In the genomic region with DNA sequence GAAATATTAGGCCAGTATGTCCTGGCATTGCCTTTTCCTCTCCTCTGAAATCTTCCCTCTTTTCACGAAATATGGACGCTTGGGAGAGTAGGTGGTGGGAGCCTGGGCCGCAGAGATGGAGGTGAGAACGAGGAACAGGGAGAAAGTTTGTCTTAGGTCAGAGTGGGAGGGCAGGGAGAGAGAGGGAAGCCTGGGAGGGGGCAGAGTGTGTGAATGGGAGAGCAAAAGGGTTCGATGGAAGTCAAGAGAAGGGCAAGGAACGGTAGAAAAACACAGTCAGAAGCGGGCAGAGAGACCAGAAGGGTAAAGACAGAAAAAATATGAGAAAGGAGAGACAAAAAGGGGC, we compare ENCODE assay signal across 13 cellular contexts. TPM values are rescaled to one million over a fixed set of nuclear protein-coding genes. Genes with fewer than 3 reads are reported as not detected.
DNase-seq lines count a peak whose midpoint lies in the region; ATAC-seq and TF ChIP-seq lines count a peak whose summit lies in the region.
"Had no signal": no experiment of that assay in that cellular context is flagged by ENCODE, and none has a peak within 500 bp of the region (broad histone marks: within the 10 kb centered on the region; RNA-seq: fewer than 3 reads in every experiment).

No MANE protein-coding gene starts in this region.

- TF ChIP-seq CTCF in ascending aorta (IDR thresholded peaks at IDR 0.05) (no peak), BE2C (IDR thresholded peaks at IDR 0.05; ENCODE audit: low read depth, low read length) (no peak)

- H3K27me3 ChIP-seq in ascending aorta (no peaks in the 10 kb centered on the region), BE2C (peaks cover 9% of the 10 kb centered on the region), Karpas-422 (ENCODE audit: low read length) (no peaks in the 10 kb centered on the region)

- peaks cover 3 to 27% of the 10 kb centered on the region in 2 donors for H3K4me1 ChIP-seq in ascending aorta
- no peaks in the 10 kb centered on the region; the same call in 1 of the 2 replicates for H3K4me1 ChIP-seq in BE2C
- no peaks in the 10 kb centered on the region for H3K4me1 ChIP-seq in Karpas-422 (ENCODE audit: low read length)

- intact Hi-C loops in ascending aorta (cut with DNase I): loop anchor here (2.0 to 5.0 kb wide), 5 partner anchors 23 to 559 kb away; a partner anchor contains a TSS

- no peaks in the 10 kb centered on the region for H3K9me3 ChIP-seq in ascending aorta
- H3K9me3 ChIP-seq in BE2C: no peaks in the 10 kb centered on the region
- H3K9me3 ChIP-seq in Karpas-422 (ENCODE audit: low read length): no peaks in the 10 kb centered on the region
- H3K9me3 ChIP-seq: mucosa of descending colon had no signal

- no peaks in the 10 kb centered on the region for H3K9me3 Mint-ChIP-seq in T-helper 2 cell treated with Interferon-gamma antibody and Interleukin-4, amounts not matched to agents 5 μg/mL and 100 μg/mL, for 36 hours
- no peaks in the 10 kb centered on the region for H3K9me3 Mint-ChIP-seq in stimulated activated effector memory CD8-positive, alpha-beta T cell treated with anti-CD3 and anti-CD28 coated beads, Interleukin-12 subunit alpha, Interleukin-12 subunit beta, amount 100 ng/mL, for 72 hours

- DNase-seq in T-helper 2 cell treated with Interferon-gamma antibody and Interleukin-4, amounts not matched to agents 5 μg/mL and 100 μg/mL, for 36 hours (ENCODE audit: low spot score): no peak
- DNase-seq in T-helper 2 cell (no peak), ascending aorta (ENCODE audit: low spot score in 2 of 2) (no peak), left lobe of liver (ENCODE audit: low spot score) (no peak), BE2C (no peak), Karpas-422 (no peak)
- no peak for DNase-seq in stimulated activated effector memory CD8-positive, alpha-beta T cell treated with anti-CD3 and anti-CD28 coated beads, Interleukin-12 subunit alpha, Interleukin-12 subunit beta, amount 100 ng/mL, for 72 hours (ENCODE audit: low spot score in 2 of 2)
- no peak for DNase-seq in activated CD4-positive, alpha-beta T cell treated with anti-CD3 and anti-CD28 coated beads for 48 hours
- DNase-seq: 8988T, dermis blood vessel endothelial cell, NCI-H526 treated with DMSO at 0.1 percent for 48 hours had no signal

- no peaks in the 10 kb centered on the region for H3K36me3 Mint-ChIP-seq in T-helper 2 cell treated with Interferon-gamma antibody and Interleukin-4, amounts not matched to agents 5 μg/mL and 100 μg/mL, for 36 hours (ENCODE audit: low read depth)
- H3K36me3 Mint-ChIP-seq in stimulated activated effector memory CD8-positive, alpha-beta T cell treated with anti-CD3 and anti-CD28 coated beads, Interleukin-12 subunit alpha, Interleukin-12 subunit beta, amount 100 ng/mL, for 72 hours: no peaks in the 10 kb centered on the region

- H3K79me2 ChIP-seq in Karpas-422 (ENCODE audit: low read length): no peaks in the 10 kb centered on the region

- no peak overlapping the region for H3K4me2 ChIP-seq in Karpas-422 (ENCODE audit: low read depth, low read length, poor library complexity, severe bottlenecking)

- peaks cover 45% of the 10 kb centered on the region for H3K27me3 Mint-ChIP-seq in T-helper 2 cell treated with Interferon-gamma antibody and Interleukin-4, amounts not matched to agents 5 μg/mL and 100 μg/mL, for 36 hours (ENCODE audit: low read depth)

- H3K27ac ChIP-seq in ascending aorta (peak overlapping the region; percentile 87 to 90), Karpas-422 (ENCODE audit: low read length) (no peak overlapping the region)

- peak; percentile 8 for ATAC-seq in left lobe of liver
- ATAC-seq in stimulated activated effector memory CD8-positive, alpha-beta T cell treated with anti-CD3 and anti-CD28 coated beads, Interleukin-12 subunit alpha, Interleukin-12 subunit beta, amount 100 ng/mL, for 72 hours: no peak

- H3K9me2 ChIP-seq in Karpas-422 (replicated peaks; ENCODE audit: insufficient read depth, low read length): no peaks in the 10 kb centered on the region

- H4K20me1 ChIP-seq in Karpas-422 (ENCODE audit: insufficient read depth, low read depth, low read length): no peaks in the 10 kb centered on the region

- H3K4me3 ChIP-seq in ascending aorta (peak overlapping the region; percentile 74 to 96), BE2C (ENCODE audit: low read depth, low read length) (no peak overlapping the region), Karpas-422 (ENCODE audit: low read length) (no peak overlapping the region)

- no peak overlapping the region for H2AFZ ChIP-seq in Karpas-422 (ENCODE audit: low read length)

- no peak overlapping the region for H3K27ac Mint-ChIP-seq in T-helper 2 cell treated with Interferon-gamma antibody and Interleukin-4, amounts not matched to agents 5 μg/mL and 100 μg/mL, for 36 hours
- no peak overlapping the region for H3K27ac Mint-ChIP-seq in stimulated activated effector memory CD8-positive, alpha-beta T cell treated with anti-CD3 and anti-CD28 coated beads, Interleukin-12 subunit alpha, Interleukin-12 subunit beta, amount 100 ng/mL, for 72 hours

- no peak overlapping the region for H3K9ac ChIP-seq in Karpas-422 (ENCODE audit: low read length)

- peak overlapping the region; percentile 59 for H3K4me3 Mint-ChIP-seq in T-helper 2 cell treated with Interferon-gamma antibody and Interleukin-4, amounts not matched to agents 5 μg/mL and 100 μg/mL, for 36 hours
- H3K4me3 Mint-ChIP-seq in stimulated activated effector memory CD8-positive, alpha-beta T cell treated with anti-CD3 and anti-CD28 coated beads, Interleukin-12 subunit alpha, Interleukin-12 subunit beta, amount 100 ng/mL, for 72 hours: peak overlapping the region; percentile 55

- peaks cover 2% of the 10 kb centered on the region for H3K4me1 Mint-ChIP-seq in T-helper 2 cell treated with Interferon-gamma antibody and Interleukin-4, amounts not matched to agents 5 μg/mL and 100 μg/mL, for 36 hours (ENCODE audit: low read depth)
- H3K4me1 Mint-ChIP-seq in stimulated activated effector memory CD8-positive, alpha-beta T cell treated with anti-CD3 and anti-CD28 coated beads, Interleukin-12 subunit alpha, Interleukin-12 subunit beta, amount 100 ng/mL, for 72 hours: peaks cover 8% of the 10 kb centered on the region

- H3K36me3 ChIP-seq in ascending aorta: no peaks in the 10 kb centered on the region
- no peaks in the 10 kb centered on the region for H3K36me3 ChIP-seq in BE2C
- no peaks in the 10 kb centered on the region for H3K36me3 ChIP-seq in Karpas-422 (ENCODE audit: insufficient read depth, low read length)

RNA-seq across cellular contexts. Expression of a gene that starts 1.2 kb away (rescaled TPM):
- total RNA-seq in ascending aorta (7.9 TPM), left lobe of liver (15.1 TPM)
- not detected for polyA plus RNA-seq in BE2C (2012; ENCODE audit: insufficient read depth, insufficient read length, low read depth)
- total RNA-seq in Karpas-422 (2014; rRNA removed; shearing (Covaris generic); ENCODE audit: low replicate concordance): not detected in 2 replicates
- total RNA-seq: dermis blood vessel endothelial cell, HT1080 had no signal

Comparison
In these comparisons a context has a peak if more than half of its experiments do, and no peak if none do; other contexts are left out.
1. H3K4me3 ChIP-seq: peak in ascending aorta (2 of 2); none in BE2C (single experiment) and Karpas-422 (single experiment).